7 cellular contexts compared by ENCODE assay signal in the genomic region with DNA sequence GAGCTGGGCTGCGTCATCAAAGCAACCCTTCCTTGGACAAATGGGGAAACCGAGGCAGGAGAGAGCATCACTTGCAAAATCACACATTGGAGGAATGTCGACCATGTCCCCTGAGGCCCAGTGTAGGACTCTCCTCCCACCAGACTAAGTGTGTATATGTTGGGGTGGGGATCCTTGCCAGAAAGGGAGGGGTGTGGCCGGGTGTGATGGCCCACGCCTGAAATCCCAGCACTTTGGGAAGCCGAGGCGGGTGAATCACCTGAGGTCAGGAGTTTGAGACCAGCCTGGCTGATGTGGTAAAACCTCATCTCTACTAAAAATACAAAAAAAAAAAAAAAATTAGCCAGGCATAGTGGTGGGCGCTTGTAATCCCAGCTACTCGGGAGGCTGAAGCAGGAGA. TPM values are rescaled to one million over a fixed set of nuclear protein-coding genes. Genes with fewer than 3 reads are reported as not detected.
A peak's percentile ranks its signal among the peaks of the same experiment; 100 is the strongest.
DNase-seq lines count a peak whose midpoint lies in the region; ATAC-seq, FAIRE-seq and TF ChIP-seq lines count a peak whose summit lies in the region.
"Not testable (repeated sequence)": the region's sequence is repeated elsewhere in the genome, so short reads cannot be mapped to it uniquely, and the experiment has no call there.

No MANE protein-coding gene starts in this region.

- not testable (repeated sequence) for TF ChIP-seq CTCF in astrocyte (IDR thresholded peaks at IDR 0.05; ENCODE audit: insufficient read depth, low read depth, low read length); epithelial cell of esophagus (IDR thresholded peaks at IDR 0.05; ENCODE audit: insufficient read depth, low read depth, low read length, missing control alignments); osteoblast (IDR thresholded peaks at IDR 0.05; ENCODE audit: extremely low read depth, low read depth, low read length); gastrocnemius medialis (IDR thresholded peaks at IDR 0.05 in 4 of 5, conservative IDR thresholded peaks at IDR 0.05 in 1 of 5)

- not testable (repeated sequence) for H3K36me3 Mint-ChIP-seq in astrocyte (ENCODE audit: low read depth, unreplicated experiment)

- H3K4me1 ChIP-seq in astrocyte (ENCODE audit: insufficient read depth, low read length) (peaks cover 23% of the 10 kb centered on the region), osteoblast (ENCODE audit: insufficient read depth, low read length) (peaks cover 17% of the 10 kb centered on the region), gastrocnemius medialis (peaks cover 3 to 25% of the 10 kb centered on the region in 2 donors)

- not testable (repeated sequence) for H3K27ac Mint-ChIP-seq in astrocyte (ENCODE audit: unreplicated experiment)

- H3K27me3 Mint-ChIP-seq in astrocyte (ENCODE audit: low read depth, unreplicated experiment) = not testable (repeated sequence)

- DNase-seq in EH (ENCODE audit: low read depth) (peak; percentile 13), M059J (ENCODE audit: low read depth) (peak; percentile 57), astrocyte (ENCODE audit: low read depth) (peak; percentile 46), epithelial cell of esophagus (ENCODE audit: low read depth) (peak; percentile 27), osteoblast (ENCODE audit: insufficient read length, low spot score, missing footprints) (peak; percentile 10)
- not testable (repeated sequence) for DNase-seq in gastrocnemius medialis

- peak overlapping the region; percentile 14 for H3K9ac ChIP-seq in astrocyte (ENCODE audit: low read length)

- FAIRE-seq in astrocyte (lab: Jason Lieb, UNC) = not testable (repeated sequence)

- not testable (repeated sequence) for TF ChIP-seq POLR2A in gastrocnemius medialis (IDR thresholded peaks at IDR 0.05)

- H3K79me2 ChIP-seq in astrocyte (ENCODE audit: insufficient read depth, low read length); osteoblast (ENCODE audit: insufficient read depth, low read length): not testable (repeated sequence)

- peak overlapping the region; percentile 39 for H3K4me2 ChIP-seq in astrocyte (ENCODE audit: low read length)
- not testable (repeated sequence) for H3K4me2 ChIP-seq in osteoblast (ENCODE audit: insufficient read depth, low read length)

- not testable (repeated sequence) for H3K9me3 ChIP-seq in astrocyte (ENCODE audit: insufficient read depth, low read depth, low read length); osteoblast (ENCODE audit: low read depth, low read length); gastrocnemius medialis

- not testable (repeated sequence) for H3K36me3 ChIP-seq in astrocyte (ENCODE audit: insufficient read depth, low read length); osteoblast (ENCODE audit: insufficient read depth, low read length); gastrocnemius medialis

- H3K27me3 ChIP-seq in astrocyte (ENCODE audit: insufficient read depth, low read length); layer of hippocampus (ENCODE audit: control insufficient read depth, insufficient read depth, low read length); osteoblast (ENCODE audit: insufficient read depth, low read length); gastrocnemius medialis: not testable (repeated sequence)

- not testable (repeated sequence) for ATAC-seq in gastrocnemius medialis

- not testable (repeated sequence) for H3K4me3 Mint-ChIP-seq in astrocyte (ENCODE audit: unreplicated experiment)

- not testable (repeated sequence) for H3K4me1 Mint-ChIP-seq in astrocyte (ENCODE audit: low read depth, unreplicated experiment)

- intact Hi-C loops in gastrocnemius medialis (cut with DNase I; ENCODE audit: low total_unique reads) = not testable (repeated sequence)

- not testable (repeated sequence) for H3K27ac ChIP-seq in astrocyte (ENCODE audit: low read depth, low read length); osteoblast (ENCODE audit: low read depth, low read length)
- H3K27ac ChIP-seq in layer of hippocampus (ENCODE audit: low read depth, low read length) = peak overlapping the region; percentile 18
- H3K27ac ChIP-seq in gastrocnemius medialis = peak overlapping the region; percentile 76 to 88 (median 85)

- not testable (repeated sequence) for H2AFZ ChIP-seq in astrocyte (ENCODE audit: low read depth, low read length); osteoblast (ENCODE audit: low read length)

- H3K4me3 ChIP-seq in astrocyte (ENCODE audit: insufficient read depth, low read depth, low read length); epithelial cell of esophagus (ENCODE audit: low read length); osteoblast (ENCODE audit: insufficient read depth, low read length); gastrocnemius medialis: not testable (repeated sequence)

- not testable (repeated sequence) for H4K20me1 ChIP-seq in astrocyte (ENCODE audit: insufficient read depth, low read length); osteoblast (ENCODE audit: insufficient read depth, low read length)

- in situ Hi-C loops in gastrocnemius medialis (cut with MboI; ENCODE audit: low sequenced_read_pairs in 4 of 4) = loop anchor here in 1 of 4 donors (25.0 kb wide), 2 partner anchors 107 to 607 kb away; no protein-coding TSS in a partner anchor

- not testable (repeated sequence) for H3K9me3 Mint-ChIP-seq in astrocyte (ENCODE audit: unreplicated experiment)

RNA-seq across cellular contexts. Expression of a gene that starts 23.3 kb away (rescaled TPM):
- 7.3 and 16.9 TPM in 2 replicates for total RNA-seq in M059J (2014; rRNA removed; shearing (Covaris generic))
- 19.3 and 20.4 TPM in 2 replicates for total RNA-seq in astrocyte
- 15.9 and 18.6 TPM in 2 replicates for total RNA-seq in osteoblast
- 100 to 1,000 TPM in 1 of 4 donors, 10 to 100 TPM in 3; 42.9 to 109 (median 77.0) TPM for total RNA-seq in gastrocnemius medialis
